In genomic region chr6:140833396-140833795, GRCh38 we compare ENCODE assay signal across 27 cellular contexts.
"Had no signal": no experiment of that assay in that cellular context is flagged by ENCODE, and none has a peak within 500 bp of the region (broad histone marks: within the 10 kb centered on the region; RNA-seq: fewer than 3 reads in every experiment).

No MANE protein-coding gene starts in this region.

- H3K4me1 Mint-ChIP-seq: activated CD4-positive, alpha-beta memory T cell treated with anti-CD3 and anti-CD28 coated beads, Interleukin-2, amount 10 ng/mL, durations not matched to agents 7 days and 5 days; activated CD4-positive, alpha-beta T cell treated with anti-CD3 and anti-CD28 coated beads, Interleukin-2, amount 10 ng/mL, durations not matched to agents 7 days and 5 days; central memory CD8-positive, alpha-beta T cell; stimulated activated effector memory CD8-positive, alpha-beta T cell treated with anti-CD3 and anti-CD28 coated beads, Interleukin-12 subunit alpha, Interleukin-12 subunit beta, amount 100 ng/mL, for 72 hours had no signal

- H3K27ac Mint-ChIP-seq: activated CD4-positive, alpha-beta memory T cell treated with anti-CD3 and anti-CD28 coated beads, Interleukin-2, amount 10 ng/mL, durations not matched to agents 7 days and 5 days; activated CD4-positive, alpha-beta T cell treated with anti-CD3 and anti-CD28 coated beads, Interleukin-2, amount 10 ng/mL, durations not matched to agents 7 days and 5 days; activated T-cell treated with anti-CD3 and anti-CD28 coated beads, Interleukin-2, amount 50 U/mL, for 24 hours; natural killer cell treated with Interleukin-12 subunit alpha and Interleukin-12 subunit beta and Interleukin-15 and Interleukin-18, amount 100 ng/mL, for 72 hours; stimulated activated effector memory CD8-positive, alpha-beta T cell treated with anti-CD3 and anti-CD28 coated beads, Interleukin-12 subunit alpha, Interleukin-12 subunit beta, amount 100 ng/mL, for 72 hours; stimulated activated naive CD8-positive, alpha-beta T cell treated with anti-CD3 and anti-CD28 coated beads, Interleukin-15, Interleukin-2, amounts not matched to agents 100 ng/mL and 50 ng/mL, for 24 hours; T-helper 1 cell treated with Interleukin-12 subunit alpha and Interleukin-12 subunit beta and Interleukin-4 antibody, amounts not matched to agents 30 μg/mL and 1 μg/mL, for 36 hours had no signal

- DNase-seq: activated CD4-positive, alpha-beta memory T cell treated with anti-CD3 and anti-CD28 coated beads, Interleukin-2, amount 10 ng/mL, durations not matched to agents 7 days and 5 days; activated CD4-positive, alpha-beta T cell treated with anti-CD3 and anti-CD28 coated beads, Interleukin-2, amount 10 ng/mL, durations not matched to agents 7 days and 5 days; activated CD4-positive, CD25-positive, alpha-beta regulatory T cell treated with anti-CD3 and anti-CD28 coated beads, Interleukin-2, amount 50 U/mL, for 72 hours; activated CD8-positive, alpha-beta memory T cell treated with anti-CD3 and anti-CD28 coated beads, Interleukin-2, amount 50 U/mL, for 48 hours; activated gamma-delta T cell treated with Interleukin-2 at 50 U/mL for 16 hours; activated naive CD4-positive, alpha-beta T cell treated with anti-CD3 and anti-CD28 coated beads, Interleukin-2, amount 50 U/mL, for 16 hours; activated T-cell treated with anti-CD3 and anti-CD28 coated beads, Interleukin-2, amount 50 U/mL, for 24 hours; amniotic stem cell; dermis blood vessel endothelial cell; effector CD4-positive, alpha-beta T cell; foreskin melanocyte; heart right ventricle; mucosa of descending colon; sigmoid colon; small intestine; stimulated activated CD4-positive, alpha-beta T cell treated with anti-CD3 and anti-CD28 coated beads, Interleukin-4, amount 100 ng/mL, for 24 hours; SW 1271; T-helper 9 cell had no signal

- H3K4me3 Mint-ChIP-seq: activated CD4-positive, alpha-beta memory T cell treated with anti-CD3 and anti-CD28 coated beads, Interleukin-2, amount 10 ng/mL, durations not matched to agents 7 days and 5 days; activated CD4-positive, alpha-beta T cell treated with anti-CD3 and anti-CD28 coated beads, Interleukin-2, amount 10 ng/mL, durations not matched to agents 7 days and 5 days; activated T-cell treated with anti-CD3 and anti-CD28 coated beads, Interleukin-2, amount 50 U/mL, for 24 hours; central memory CD8-positive, alpha-beta T cell; natural killer cell treated with Interleukin-12 subunit alpha and Interleukin-12 subunit beta and Interleukin-15 and Interleukin-18, amount 100 ng/mL, for 72 hours; stimulated activated effector memory CD8-positive, alpha-beta T cell treated with anti-CD3 and anti-CD28 coated beads, Interleukin-12 subunit alpha, Interleukin-12 subunit beta, amount 100 ng/mL, for 72 hours; stimulated activated naive CD8-positive, alpha-beta T cell treated with anti-CD3 and anti-CD28 coated beads, Interleukin-15, Interleukin-2, amounts not matched to agents 100 ng/mL and 50 ng/mL, for 24 hours; T-helper 1 cell treated with Interleukin-12 subunit alpha and Interleukin-12 subunit beta and Interleukin-4 antibody, amounts not matched to agents 30 μg/mL and 1 μg/mL, for 36 hours had no signal

- H3K27me3 Mint-ChIP-seq: activated CD4-positive, alpha-beta T cell treated with anti-CD3 and anti-CD28 coated beads, Interleukin-2, amount 10 ng/mL, durations not matched to agents 7 days and 5 days; activated T-cell treated with anti-CD3 and anti-CD28 coated beads, Interleukin-2, amount 50 U/mL, for 24 hours; central memory CD8-positive, alpha-beta T cell; natural killer cell treated with Interleukin-12 subunit alpha and Interleukin-12 subunit beta and Interleukin-15 and Interleukin-18, amount 100 ng/mL, for 72 hours had no signal

- H3K36me3 ChIP-seq: breast epithelium, heart right ventricle, sigmoid colon, tibial nerve had no signal

- H3K9me3 Mint-ChIP-seq: activated CD4-positive, alpha-beta memory T cell treated with anti-CD3 and anti-CD28 coated beads, Interleukin-2, amount 10 ng/mL, durations not matched to agents 7 days and 5 days; activated CD4-positive, alpha-beta T cell treated with anti-CD3 and anti-CD28 coated beads, Interleukin-2, amount 10 ng/mL, durations not matched to agents 7 days and 5 days; activated T-cell treated with anti-CD3 and anti-CD28 coated beads, Interleukin-2, amount 50 U/mL, for 24 hours; central memory CD8-positive, alpha-beta T cell; natural killer cell treated with Interleukin-12 subunit alpha and Interleukin-12 subunit beta and Interleukin-15 and Interleukin-18, amount 100 ng/mL, for 72 hours; stimulated activated effector memory CD8-positive, alpha-beta T cell treated with anti-CD3 and anti-CD28 coated beads, Interleukin-12 subunit alpha, Interleukin-12 subunit beta, amount 100 ng/mL, for 72 hours; stimulated activated naive CD8-positive, alpha-beta T cell treated with anti-CD3 and anti-CD28 coated beads, Interleukin-15, Interleukin-2, amounts not matched to agents 100 ng/mL and 50 ng/mL, for 24 hours; T-helper 1 cell treated with Interleukin-12 subunit alpha and Interleukin-12 subunit beta and Interleukin-4 antibody, amounts not matched to agents 30 μg/mL and 1 μg/mL, for 36 hours had no signal

- H3K36me3 Mint-ChIP-seq: natural killer cell treated with Interleukin-12 subunit alpha and Interleukin-12 subunit beta and Interleukin-15 and Interleukin-18, amount 100 ng/mL, for 72 hours; stimulated activated effector memory CD8-positive, alpha-beta T cell treated with anti-CD3 and anti-CD28 coated beads, Interleukin-12 subunit alpha, Interleukin-12 subunit beta, amount 100 ng/mL, for 72 hours had no signal

- H3K4me1 ChIP-seq: breast epithelium, heart right ventricle had no signal

- H3K27me3 ChIP-seq: breast epithelium, heart right ventricle, sigmoid colon, tibial nerve had no signal

- H3K4me3 ChIP-seq: breast epithelium, heart right ventricle, mucosa of descending colon, sigmoid colon, tibial nerve had no signal

- H3K9me3 ChIP-seq: breast epithelium, heart right ventricle, mucosa of descending colon, sigmoid colon, tibial nerve had no signal

- ATAC-seq: left lobe of liver; mucosa of descending colon; natural killer cell treated with Interleukin-12 subunit alpha and Interleukin-12 subunit beta and Interleukin-15 and Interleukin-18, amount 100 ng/mL, for 72 hours; stimulated activated effector memory CD8-positive, alpha-beta T cell treated with anti-CD3 and anti-CD28 coated beads, Interleukin-12 subunit alpha, Interleukin-12 subunit beta, amount 100 ng/mL, for 72 hours had no signal

- H3K27ac ChIP-seq: epithelial cell of prostate, sigmoid colon had no signal
